9 cellular contexts compared by ENCODE assay signal in the genomic region with DNA sequence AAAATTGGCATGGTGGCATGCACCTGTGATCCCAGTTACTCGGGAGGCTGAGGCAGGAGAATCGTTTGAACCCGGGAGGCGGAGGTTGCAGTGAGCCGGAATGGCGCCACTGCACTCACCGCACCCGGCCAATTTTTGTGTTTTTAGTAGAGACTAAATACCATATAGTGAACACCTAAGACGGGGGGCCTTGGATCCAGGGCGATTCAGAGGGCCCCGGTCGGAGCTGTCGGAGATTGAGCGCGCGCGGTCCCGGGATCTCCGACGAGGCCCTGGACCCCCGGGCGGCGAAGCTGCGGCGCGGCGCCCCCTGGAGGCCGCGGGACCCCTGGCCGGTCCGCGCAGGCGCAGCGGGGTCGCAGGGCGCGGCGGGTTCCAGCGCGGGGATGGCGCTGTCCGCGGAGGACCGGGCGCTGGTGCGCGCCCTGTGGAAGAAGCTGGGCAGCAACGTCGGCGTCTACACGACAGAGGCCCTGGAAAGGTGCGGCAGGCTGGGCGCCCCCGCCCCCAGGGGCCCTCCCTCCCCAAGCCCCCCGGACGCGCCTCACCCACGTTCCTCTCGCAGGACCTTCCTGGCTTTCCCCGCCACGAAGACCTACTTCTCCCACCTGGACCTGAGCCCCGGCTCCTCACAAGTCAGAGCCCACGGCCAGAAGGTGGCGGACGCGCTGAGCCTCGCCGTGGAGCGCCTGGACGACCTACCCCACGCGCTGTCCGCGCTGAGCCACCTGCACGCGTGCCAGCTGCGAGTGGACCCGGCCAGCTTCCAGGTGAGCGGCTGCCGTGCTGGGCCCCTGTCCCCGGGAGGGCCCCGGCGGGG. TPM values are rescaled to one million over a fixed set of nuclear protein-coding genes. Genes with fewer than 3 reads are reported as not detected.
DNase-seq lines count a peak whose midpoint lies in the region; ATAC-seq and TF ChIP-seq lines count a peak whose summit lies in the region.
"Had no signal": no experiment of that assay in that cellular context is flagged by ENCODE, and none has a peak within 500 bp of the region (broad histone marks: within the 10 kb centered on the region; RNA-seq: fewer than 3 reads in every experiment).

A gene (plus strand): TSS at position 359 of the 820 bp plus-strand sequence. CDS start 28 bp downstream, at position 387.

- peaks cover 6% of the 10 kb centered on the region for H3K4me1 Mint-ChIP-seq in activated naive CD8-positive, alpha-beta T cell treated with anti-CD3 and anti-CD28 coated beads for 36 hours

- H3K27ac Mint-ChIP-seq in activated naive CD8-positive, alpha-beta T cell treated with anti-CD3 and anti-CD28 coated beads for 36 hours, result no peak within 1 kb of the TSS

- H3K27me3 ChIP-seq in transverse colon, result peaks cover 54% of the 10 kb centered on the region

- no peak for ATAC-seq in GM21737 (IDR thresholded peaks at IDR 0.05; ENCODE audit: unreplicated experiment)

- H3K27ac ChIP-seq in transverse colon, result no peak within 1 kb of the TSS

- peaks cover 12 to 27% (median 20%) of the 10 kb centered on the region in 4 donors for H3K4me1 ChIP-seq in transverse colon

- no peak for TF ChIP-seq EP300 in transverse colon (IDR thresholded peaks at IDR 0.05; ENCODE audit: low read depth)

- in situ Hi-C loops in transverse colon (cut with MboI; ENCODE audit: low pct_ligation_motif_present in 1 of 4, low pct_unique_long_range_greater_than_20kb in 1 of 4, low sequenced_read_pairs in 3 of 4), result loop anchor here in 1 of 4 donors (5.0 kb wide), 1 partner anchor 73 kb away; no protein-coding TSS in a partner anchor

- intact Hi-C loops in transverse colon (cut with DNase I; ENCODE audit: low total_unique reads), result loop anchor here (5.0 kb wide), 1 partner anchor 73 kb away; no protein-coding TSS in a partner anchor

- H3K36me3 Mint-ChIP-seq in activated naive CD8-positive, alpha-beta T cell treated with anti-CD3 and anti-CD28 coated beads for 36 hours, result peaks cover 2% of the 10 kb centered on the region

- no peaks in the 10 kb centered on the region for H3K9me3 ChIP-seq in transverse colon

- DNase-seq in GM03348 (ENCODE audit: low spot score) (peak; percentile 78), NCI-H2171 (lab: John Stamatoyannopoulos, UW) (peak; percentile 57), NCI-H2107 (lab: John Stamatoyannopoulos, UW) (no peak), transverse colon (no peak)
- peak; percentile 76 for DNase-seq in activated naive CD8-positive, alpha-beta T cell treated with anti-CD3 and anti-CD28 coated beads for 36 hours
- DNase-seq in stimulated activated CD4-positive, alpha-beta T cell treated with anti-CD3 and anti-CD28 coated beads, Interleukin-4, amount 100 ng/mL, for 1 hour, result peak; percentile 43

- 17% methylated on average over 46 of the region's 83 CpGs; no CpG with 5 or more reads in 1 of the 2 donors for WGBS in transverse colon (ENCODE audit: low coverage in 1 of 2), 2 donors

- H3K4me3 Mint-ChIP-seq in activated naive CD8-positive, alpha-beta T cell treated with anti-CD3 and anti-CD28 coated beads for 36 hours, result peak within 1 kb of the TSS; percentile 42

- peak within 1 kb of the TSS; percentile 8 for H3K4me3 ChIP-seq in iPS-11a (ENCODE audit: low read depth, low read length)
- H3K4me3 ChIP-seq in transverse colon, result peak within 1 kb of the TSS in 2 of 4 donors; percentile 22 to 41

- H3K9me3 Mint-ChIP-seq in activated naive CD8-positive, alpha-beta T cell treated with anti-CD3 and anti-CD28 coated beads for 36 hours, result no peaks in the 10 kb centered on the region

- no peaks in the 10 kb centered on the region for H3K36me3 ChIP-seq in transverse colon

- peaks cover 33% of the 10 kb centered on the region for H3K27me3 Mint-ChIP-seq in activated naive CD8-positive, alpha-beta T cell treated with anti-CD3 and anti-CD28 coated beads for 36 hours

- no peak for TF ChIP-seq CTCF in transverse colon (IDR thresholded peaks at IDR 0.05)

- no peak for TF ChIP-seq POLR2A in transverse colon (IDR thresholded peaks at IDR 0.05)

RNA-seq across cellular contexts. Expression of the gene that starts here (rescaled TPM):
- total RNA-seq in activated naive CD8-positive, alpha-beta T cell treated with anti-CD3 and anti-CD28 coated beads for 36 hours, result 1 to 10 TPM; 1.2 to 2.0 TPM
- not detected for total RNA-seq in transverse colon
- total RNA-seq: T-helper 1 cell treated with Interleukin-12 subunit alpha and Interleukin-12 subunit beta and Interleukin-4 antibody, amounts not matched to agents 30 ng/mL and 1 ng/mL, for 36 hours had no signal

Comparison
In these comparisons a context has a peak if more than half of its experiments do, and no peak if none do; other contexts are left out.
1. DNase-seq: peak in GM03348 (single experiment), NCI-H2171 (single experiment), activated naive CD8-positive, alpha-beta T cell treated with anti-CD3 and anti-CD28 coated beads for 36 hours (single experiment) and stimulated activated CD4-positive, alpha-beta T cell treated with anti-CD3 and anti-CD28 coated beads, Interleukin-4, amount 100 ng/mL, for 1 hour (single experiment); none in NCI-H2107 (single experiment) and transverse colon (single experiment).